Comparison of ENCODE assay signal across 12 cellular contexts in genomic region chr2:6827516-6828298, GRCh38. TPM values are rescaled to one million over a fixed set of nuclear protein-coding genes. Genes with fewer than 3 reads are reported as not detected.
DNase-seq lines count a peak whose midpoint lies in the region; ATAC-seq and TF ChIP-seq lines count a peak whose summit lies in the region.
"Had no signal": no experiment of that assay in that cellular context is flagged by ENCODE, and none has a peak within 500 bp of the region (broad histone marks: within the 10 kb centered on the region; RNA-seq: fewer than 3 reads in every experiment).

No MANE protein-coding gene starts in this region.

- no peak for ATAC-seq in HG02759 (IDR thresholded peaks at IDR 0.05; ENCODE audit: unreplicated experiment)

- peak overlapping the region; percentile 88 to 95 (median 94) for H3K27ac Mint-ChIP-seq in brain
- peak overlapping the region; percentile 55 to 87 (median 86) for H3K27ac Mint-ChIP-seq in nephron

- DNase-seq in COR-L47 (lab: John Stamatoyannopoulos, UW) (peak; percentile 4), LNCaP clone FGC (ENCODE audit: low read depth) (peak; percentile 64), DMS114 treated with DMSO at 0.1 percent for 48 hours (lab: John Stamatoyannopoulos, UW; ENCODE audit: unreplicated experiment) (no peak), GDM1 (lab: John Stamatoyannopoulos, UW) (no peak), COLO829 (ENCODE audit: low spot score) (no peak)
- DNase-seq: effector CD8-positive, alpha-beta T cell; NK-92 treated with Interleukin-12 subunit alpha and Interleukin-12 subunit beta, amount 100 ng/mL, for 24 hours; stimulated activated CD4-positive, alpha-beta T cell treated with anti-CD3 and anti-CD28 coated beads, Interleukin-2, amount 100 ng/mL, for 48 hours had no signal

- H3K36me3 Mint-ChIP-seq in brain (peaks cover 18% of the 10 kb centered on the region), nephron (ENCODE audit: low read depth) (peaks cover 11% of the 10 kb centered on the region)

- no peak overlapping the region for H3K4me3 ChIP-seq in LNCaP clone FGC (ENCODE audit: low read depth, low read length)
- H3K4me3 ChIP-seq: breast epithelium had no signal

- H3K9me3 Mint-ChIP-seq in brain (peaks cover 24 to 32% (median 26%) of the 10 kb centered on the region in 5 experiments), nephron (peaks cover 32% of the 10 kb centered on the region)

- H3K27me3 Mint-ChIP-seq in brain: peaks cover 4% of the 10 kb centered on the region
- peaks cover 3% of the 10 kb centered on the region for H3K27me3 Mint-ChIP-seq in nephron (ENCODE audit: low read depth)

- peak overlapping the region; percentile 54 to 78 (median 70) for H3K4me3 Mint-ChIP-seq in brain
- peak overlapping the region in 1 of 3 experiments; percentile 27 for H3K4me3 Mint-ChIP-seq in nephron

- TF ChIP-seq CTCF in LNCaP clone FGC (IDR thresholded peaks at IDR 0.05; ENCODE audit: control insufficient read depth, extremely low read depth, insufficient read depth): no peak
- TF ChIP-seq CTCF in brain (conservative IDR thresholded peaks at IDR 0.05): no peak
- no peak for TF ChIP-seq CTCF in nephron (IDR thresholded peaks at IDR 0.05; ENCODE audit: unreplicated experiment in 3 of 3)

- peaks cover 38% of the 10 kb centered on the region for H3K4me1 Mint-ChIP-seq in brain
- H3K4me1 Mint-ChIP-seq in nephron: peaks cover 23% of the 10 kb centered on the region

RNA-seq across cellular contexts. Expression of gene CMPK2, which starts 38.0 kb away (rescaled TPM):
- 5.9 TPM for polyA plus RNA-seq in brain (ENCODE audit: insufficient read depth, low read depth, low replicate concordance)

RNA-seq across cellular contexts. Expression of gene RSAD2, which starts 49.9 kb away (rescaled TPM):
- 2.4 TPM for polyA plus RNA-seq in brain (ENCODE audit: insufficient read depth, low read depth, low replicate concordance)

Comparison
In these comparisons a context has a peak if more than half of its experiments do, and no peak if none do; other contexts are left out.
1. DNase-seq: peak in COR-L47 (single experiment) and LNCaP clone FGC (single experiment); none in DMS114 treated with DMSO at 0.1 percent for 48 hours (single experiment), GDM1 (single experiment) and COLO829 (single experiment).